12 cellular contexts compared by ENCODE assay signal in the genomic region with DNA sequence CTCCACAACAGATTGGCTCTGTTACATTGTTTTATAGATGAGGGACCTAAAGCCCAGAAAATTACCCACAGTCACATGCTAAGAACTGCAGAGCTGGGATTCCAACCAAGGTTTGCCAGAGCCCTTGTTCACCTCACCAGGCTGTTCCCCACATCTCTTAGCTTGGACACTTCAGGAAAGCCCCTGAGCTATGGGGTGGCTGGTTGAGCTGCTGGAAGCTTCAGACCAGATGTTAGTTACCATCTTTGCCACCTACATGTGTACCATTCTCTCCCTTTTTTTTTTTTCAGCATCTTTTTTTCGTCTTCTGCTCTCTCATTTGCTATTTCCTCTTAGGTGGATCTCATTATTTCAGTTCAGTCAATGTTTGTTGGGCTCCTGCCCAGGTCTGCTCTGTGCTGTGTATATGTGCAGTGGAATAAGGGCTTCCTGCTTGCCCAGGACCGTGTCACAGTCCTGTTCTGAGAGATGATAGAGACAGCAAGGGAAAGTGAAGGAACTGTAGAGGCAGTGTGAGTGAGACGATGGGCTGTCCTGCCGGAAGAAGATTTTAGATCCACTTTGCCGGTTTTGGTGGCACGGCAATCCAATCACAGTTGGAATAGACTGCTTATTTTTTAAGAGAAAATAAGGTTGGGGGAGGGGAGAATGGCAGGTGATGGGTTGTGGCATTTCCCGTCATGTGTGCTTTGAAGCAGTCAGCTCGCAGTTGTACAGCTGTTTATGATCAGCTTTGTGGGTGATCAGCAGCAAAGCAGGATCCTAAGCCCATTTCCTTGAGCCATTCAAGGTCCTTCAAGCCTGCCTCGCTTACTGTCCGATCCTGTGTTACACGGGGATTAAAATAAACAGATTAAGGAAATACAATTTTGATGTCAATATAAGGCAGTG.
DNase-seq lines count a peak whose midpoint lies in the region; ATAC-seq and TF ChIP-seq lines count a peak whose summit lies in the region.
"Had no signal": no experiment of that assay in that cellular context is flagged by ENCODE, and none has a peak within 500 bp of the region (broad histone marks: within the 10 kb centered on the region; RNA-seq: fewer than 3 reads in every experiment).

No MANE protein-coding gene starts in this region.

- no peak for TF ChIP-seq CTCF in dorsolateral prefrontal cortex (IDR thresholded peaks at IDR 0.05 in 54 of 56, conservative IDR thresholded peaks at IDR 0.05 in 2 of 56; ENCODE audit: low read depth in 1 of 56, partially characterized antibody in 56 of 56)
- TF ChIP-seq CTCF in spleen (IDR thresholded peaks at IDR 0.05 in 8 of 11, conservative IDR thresholded peaks at IDR 0.05 in 3 of 11) = no peak

- DNase-seq in DMS 273 (lab: John Stamatoyannopoulos, UW; ENCODE audit: unreplicated experiment) (peak; percentile 27), DMS 273 treated with DMSO at 0.1 percent for 48 hours (lab: John Stamatoyannopoulos, UW) (no peak), G401 (ENCODE audit: low spot score) (peak; percentile 51), dorsolateral prefrontal cortex (no peak), spleen (no peak), GF-D8 (lab: John Stamatoyannopoulos, UW) (no peak)
- DNase-seq in activated CD4-positive, alpha-beta T cell treated with anti-CD3 and anti-CD28 coated beads, Interleukin-2, amount 50 U/mL, for 48 hours = peak; percentile 4 to 8
- DNase-seq: head of caudate nucleus, mammary epithelial cell, NCI-H526 treated with DMSO at 0.1 percent for 48 hours had no signal

- no peak for TF ChIP-seq POLR2A in spleen (IDR thresholded peaks at IDR 0.05)

- ATAC-seq in GM18517 (IDR thresholded peaks at IDR 0.05; ENCODE audit: unreplicated experiment) = no peak

- peaks cover 0 to 13% (median 0%) of the 10 kb centered on the region in 6 donors for H3K36me3 ChIP-seq in spleen

- WGBS in spleen, 5 donors = 62 to 82% (median 70%) methylated on average over 11 of the region's 11 CpGs

- H3K4me3 ChIP-seq in dorsolateral prefrontal cortex (no peak overlapping the region), spleen (no peak overlapping the region)

- peaks cover 0 to 13% (median 8%) of the 10 kb centered on the region in 8 donors for H3K9me3 ChIP-seq in spleen

- no peaks in the 10 kb centered on the region for H3K27me3 ChIP-seq in dorsolateral prefrontal cortex
- no peaks in the 10 kb centered on the region for H3K27me3 ChIP-seq in spleen (replicated peaks in 1 of 7)

- no peaks in the 10 kb centered on the region for H3K4me1 ChIP-seq in spleen

- intact Hi-C loops in dorsolateral prefrontal cortex (cut with DNase I) = loop anchor here in 1 of 2 donors (2.0 kb wide), 1 partner anchor 273 kb away; no protein-coding TSS in a partner anchor
- intact Hi-C loops in spleen (cut with DNase I; ENCODE audit: low total_unique reads) = loop anchor here (5.0 kb wide), 1 partner anchor 270 kb away; no protein-coding TSS in a partner anchor

- H3K27ac ChIP-seq in dorsolateral prefrontal cortex (peak overlapping the region in 38 of 59 donors; percentile 0 to 88 (median 24)), spleen (no peak overlapping the region)
- H3K27ac ChIP-seq: 22Rv1 had no signal

- in situ Hi-C loops in G401 (cut with HindIII; ENCODE audit: low sequenced_read_pairs) = loop anchor here (25.0 kb wide), 1 partner anchor 265 kb away; no protein-coding TSS in a partner anchor

Comparison
In these comparisons a context has a peak if more than half of its experiments do, and no peak if none do; other contexts are left out.
1. DNase-seq: peak in DMS 273 (single experiment), G401 (single experiment) and activated CD4-positive, alpha-beta T cell treated with anti-CD3 and anti-CD28 coated beads, Interleukin-2, amount 50 U/mL, for 48 hours (2 of 2); none in DMS 273 treated with DMSO at 0.1 percent for 48 hours (single experiment), dorsolateral prefrontal cortex (0 of 10), spleen (single experiment) and GF-D8 (single experiment).
2. H3K27ac ChIP-seq: peak in dorsolateral prefrontal cortex (38 of 59); none in spleen (0 of 8).